ENCODE assay signal across 8 cellular contexts in the genomic region with DNA sequence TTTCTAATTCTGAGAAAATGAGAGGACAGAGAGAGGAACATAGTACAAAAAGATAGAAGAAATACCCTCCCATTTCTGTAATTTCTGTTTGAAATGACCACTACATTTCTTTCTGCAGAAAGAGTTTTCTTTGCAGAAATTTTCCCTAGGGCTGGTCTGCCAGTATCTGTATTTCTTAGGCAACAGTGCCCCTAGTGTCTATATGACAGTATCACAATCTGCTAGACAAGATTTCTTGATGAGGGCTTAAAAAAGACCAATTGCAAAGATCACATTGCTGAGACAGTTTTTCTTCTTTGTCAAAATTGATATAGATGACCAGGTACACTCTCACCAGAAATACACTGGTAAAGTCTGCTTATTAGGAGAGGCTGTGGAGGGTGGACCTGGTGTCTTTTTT.
A peak's percentile ranks its signal among the peaks of the same experiment; 100 is the strongest.
DNase-seq lines count a peak whose midpoint lies in the region; ATAC-seq and TF ChIP-seq lines count a peak whose summit lies in the region.

No MANE protein-coding gene starts in this region.

- H3K27me3 ChIP-seq in DOHH2 (ENCODE audit: control insufficient read depth, low read length) (no peaks in the 10 kb centered on the region), RWPE2 (ENCODE audit: insufficient read depth, poor library complexity, severe bottlenecking) (no peaks in the 10 kb centered on the region), gastroesophageal sphincter (no peaks in the 10 kb centered on the region), stomach (no peaks in the 10 kb centered on the region)

- intact Hi-C loops in stomach (cut with DNase I; ENCODE audit: low total_unique reads), result no loop called here
- intact Hi-C loops in lower leg skin (cut with DNase I; ENCODE audit: low total_unique reads), result no loop called here

- H3K4me2 ChIP-seq in DOHH2 (ENCODE audit: low read length), result no peak overlapping the region

- no peaks in the 10 kb centered on the region for H3K9me2 ChIP-seq in DOHH2 (replicated peaks; ENCODE audit: control insufficient read depth, low read length)

- no peaks in the 10 kb centered on the region for H3K27me3 Mint-ChIP-seq in stimulated activated naive CD8-positive, alpha-beta T cell treated with anti-CD3 and anti-CD28 coated beads, Interleukin-15, amount 100 ng/mL, for 72 hours

- TF ChIP-seq CTCF in DOHH2 (IDR thresholded peaks at IDR 0.05; ENCODE audit: low read depth, low read length, poor library complexity, severe bottlenecking) (peak; percentile 53), RWPE2 (IDR thresholded peaks at IDR 0.05; ENCODE audit: poor library complexity, severe bottlenecking) (peak; percentile 48), gastroesophageal sphincter (IDR thresholded peaks at IDR 0.05) (peak; percentile 32 to 73 (median 50)), stomach (IDR thresholded peaks at IDR 0.05) (peak in 5 of 7 experiments; percentile 21 to 61 (median 54)), lower leg skin (IDR thresholded peaks at IDR 0.05) (no peak)

- no peak for TF ChIP-seq EP300 in gastroesophageal sphincter (IDR thresholded peaks at IDR 0.05)
- TF ChIP-seq EP300 in stomach (IDR thresholded peaks at IDR 0.05), result no peak

- DNase-seq in RWPE2 (ENCODE audit: low spot score) (no peak), stomach (no peak), lower leg skin (ENCODE audit: low spot score in 2 of 2) (no peak), epidermal melanocyte (ENCODE audit: insufficient read length, low spot score) (no peak)
- DNase-seq in stimulated activated naive CD8-positive, alpha-beta T cell treated with anti-CD3 and anti-CD28 coated beads, Interleukin-15, amount 100 ng/mL, for 72 hours, result no peak

- H3K9me3 ChIP-seq in DOHH2 (ENCODE audit: control insufficient read depth, insufficient read depth, low read length), result no peaks in the 10 kb centered on the region
- H3K9me3 ChIP-seq in RWPE2 (ENCODE audit: severe bottlenecking), result no peaks in the 10 kb centered on the region
- H3K9me3 ChIP-seq in gastroesophageal sphincter, result no peaks in the 10 kb centered on the region
- H3K9me3 ChIP-seq in stomach, result no peaks in the 10 kb centered on the region

- no peak overlapping the region for H3K4me3 Mint-ChIP-seq in stimulated activated naive CD8-positive, alpha-beta T cell treated with anti-CD3 and anti-CD28 coated beads, Interleukin-15, amount 100 ng/mL, for 72 hours

- no peak overlapping the region for H3K4me3 ChIP-seq in DOHH2 (ENCODE audit: low read length)
- no peak overlapping the region for H3K4me3 ChIP-seq in RWPE2 (ENCODE audit: severe bottlenecking)
- no peak overlapping the region for H3K4me3 ChIP-seq in gastroesophageal sphincter
- H3K4me3 ChIP-seq in stomach, result no peak overlapping the region
- H3K4me3 ChIP-seq in lower leg skin (ENCODE audit: low read depth, poor library complexity, severe bottlenecking), result no peak overlapping the region

- H3K36me3 ChIP-seq in DOHH2 (ENCODE audit: control insufficient read depth, low read length) (no peaks in the 10 kb centered on the region), RWPE2 (ENCODE audit: low read depth) (no peaks in the 10 kb centered on the region), gastroesophageal sphincter (no peaks in the 10 kb centered on the region), stomach (no peaks in the 10 kb centered on the region)

- H3K27ac Mint-ChIP-seq in stimulated activated naive CD8-positive, alpha-beta T cell treated with anti-CD3 and anti-CD28 coated beads, Interleukin-15, amount 100 ng/mL, for 72 hours, result no peak overlapping the region

- H3K27ac ChIP-seq in DOHH2 (ENCODE audit: low read depth, low read length), result no peak overlapping the region
- no peak overlapping the region for H3K27ac ChIP-seq in RWPE2 (ENCODE audit: poor library complexity, severe bottlenecking)
- no peak overlapping the region for H3K27ac ChIP-seq in gastroesophageal sphincter
- no peak overlapping the region for H3K27ac ChIP-seq in stomach

- no peaks in the 10 kb centered on the region for H3K79me2 ChIP-seq in DOHH2 (ENCODE audit: control insufficient read depth, low read length)

- no peaks in the 10 kb centered on the region for H3F3A ChIP-seq in DOHH2 (ENCODE audit: control insufficient read depth, insufficient read depth)

- no peaks in the 10 kb centered on the region for H3K4me1 ChIP-seq in DOHH2 (ENCODE audit: control insufficient read depth, low read length)
- no peaks in the 10 kb centered on the region for H3K4me1 ChIP-seq in RWPE2 (ENCODE audit: insufficient read depth, poor library complexity, severe bottlenecking)
- no peaks in the 10 kb centered on the region for H3K4me1 ChIP-seq in gastroesophageal sphincter
- H3K4me1 ChIP-seq in stomach, result no peaks in the 10 kb centered on the region

- no peaks in the 10 kb centered on the region for H3K4me1 Mint-ChIP-seq in stimulated activated naive CD8-positive, alpha-beta T cell treated with anti-CD3 and anti-CD28 coated beads, Interleukin-15, amount 100 ng/mL, for 72 hours

- ATAC-seq in HG03159 (IDR thresholded peaks at IDR 0.05; ENCODE audit: unreplicated experiment) (peak; percentile 58), RWPE2 (ENCODE audit: low read depth) (no peak), gastroesophageal sphincter (no peak)
- ATAC-seq in stimulated activated naive CD8-positive, alpha-beta T cell treated with anti-CD3 and anti-CD28 coated beads, Interleukin-15, amount 100 ng/mL, for 72 hours, result no peak

- peaks cover 0 to 15% of the 10 kb centered on the region in 2 donors for H3K9me3 Mint-ChIP-seq in stimulated activated naive CD8-positive, alpha-beta T cell treated with anti-CD3 and anti-CD28 coated beads, Interleukin-15, amount 100 ng/mL, for 72 hours

- H4K20me1 ChIP-seq in DOHH2 (ENCODE audit: control insufficient read depth, insufficient read depth, low read depth, low read length), result no peaks in the 10 kb centered on the region

- TF ChIP-seq POLR2A in gastroesophageal sphincter (IDR thresholded peaks at IDR 0.05), result no peak
- no peak for TF ChIP-seq POLR2A in stomach (IDR thresholded peaks at IDR 0.05)
- no peak for TF ChIP-seq POLR2A in lower leg skin (IDR thresholded peaks at IDR 0.05)

Comparison
In these comparisons a context has a peak if more than half of its experiments do, and no peak if none do; other contexts are left out.
1. CTCF ChIP-seq: peak in DOHH2 (single experiment), RWPE2 (single experiment), gastroesophageal sphincter (4 of 4) and stomach (5 of 7); none in lower leg skin (0 of 3).